10 cellular contexts compared by ENCODE assay signal in genomic region chr11:7663531-7663930, GRCh38. TPM values are rescaled to one million over a fixed set of nuclear protein-coding genes. Genes with fewer than 3 reads are reported as not detected.
"Had no signal": no experiment of that assay in that cellular context is flagged by ENCODE, and none has a peak within 500 bp of the region (broad histone marks: within the 10 kb centered on the region; RNA-seq: fewer than 3 reads in every experiment).

No MANE protein-coding gene starts in this region.

RNA-seq across cellular contexts. Expression of gene CYB5R2, which starts 9.8 kb away (rescaled TPM):
- total RNA-seq: OCI-LY7, SJCRH30 had no signal

RNA-seq across cellular contexts. Expression of gene OVCH2, which starts 42.7 kb away (rescaled TPM):
- total RNA-seq: OCI-LY7, PC-3, Peyer's patch, Right ventricle myocardium inferior, Right ventricle myocardium superior, RPMI7951, SJCRH30, SK-MEL-5, T-cell had no signal
- polyA plus RNA-seq: SK-N-SH had no signal
